ENCODE assay signal across 8 cellular contexts in the genomic region with DNA sequence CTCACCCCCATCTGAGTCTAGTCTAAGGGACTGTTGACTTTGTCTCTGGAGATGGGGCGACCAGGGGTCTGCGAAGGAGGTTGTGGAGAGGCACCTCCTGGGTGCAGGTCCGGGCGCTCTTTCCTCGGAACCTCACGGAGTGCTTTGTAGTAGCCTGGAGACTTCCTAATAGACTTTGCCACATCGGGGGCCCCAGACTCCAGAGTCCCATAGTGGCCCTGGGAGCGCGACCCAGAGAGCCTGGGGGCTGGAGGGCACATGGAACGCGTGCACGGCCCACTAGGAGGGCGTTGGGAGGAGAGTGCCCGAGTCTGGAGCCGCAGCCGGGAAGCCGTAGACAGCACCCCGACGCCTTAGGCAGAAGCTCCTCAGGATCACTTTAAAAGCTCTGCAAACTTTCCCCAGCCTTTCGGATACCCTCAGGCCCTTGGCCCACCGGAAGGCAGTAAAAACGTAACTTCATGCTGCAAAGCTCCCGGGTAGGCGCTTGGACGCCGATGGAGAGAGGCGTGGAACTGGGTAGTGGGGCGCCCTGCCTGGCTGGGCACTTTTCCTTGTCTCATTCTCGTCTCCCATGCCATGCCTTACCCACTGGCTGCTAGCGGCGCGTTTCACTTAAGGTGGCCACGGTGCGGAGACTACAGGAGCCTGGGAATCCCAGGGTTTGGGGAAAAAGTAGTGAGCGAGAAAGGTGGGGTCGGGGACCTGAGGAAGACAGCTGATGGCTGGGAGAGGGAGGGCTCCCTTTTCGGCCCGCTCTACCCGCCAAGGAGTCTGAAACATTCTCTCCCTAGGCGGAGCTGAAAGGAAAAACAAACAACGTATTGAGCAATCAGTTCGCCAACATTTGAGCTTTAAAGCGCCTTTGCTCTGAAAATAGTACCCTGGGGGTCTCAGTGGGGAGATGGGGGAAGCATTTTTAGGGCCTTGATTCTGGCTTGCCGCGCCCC.
DNase-seq lines count a peak whose midpoint lies in the region; ATAC-seq and TF ChIP-seq lines count a peak whose summit lies in the region.

No MANE protein-coding gene starts in this region.

- DNase-seq in DMS79 treated with DMSO at 0.1 percent for 48 hours (lab: John Stamatoyannopoulos, UW): peak; percentile 56
- no peak for DNase-seq in RWPE2 (ENCODE audit: low spot score)
- peak in 1 of 5 donors; percentile 35 for DNase-seq in heart left ventricle
- DNase-seq in psoas muscle: peak; percentile 27 to 48
- no peak for DNase-seq in stimulated activated CD4-positive, alpha-beta T cell treated with anti-CD3 and anti-CD28 coated beads, Interleukin-15, amount 100 ng/mL, for 24 hours
- DNase-seq in putamen (ENCODE audit: low spot score): no peak

- H3K9me3 ChIP-seq in RWPE2 (ENCODE audit: severe bottlenecking) (no peaks in the 10 kb centered on the region), heart left ventricle (no peaks in the 10 kb centered on the region), psoas muscle (no peaks in the 10 kb centered on the region)

- ATAC-seq in RWPE2 (ENCODE audit: low read depth): peak; percentile 63
- peak; percentile 10 to 41 (median 18) for ATAC-seq in heart left ventricle
- peak; percentile 22 to 56 (median 42) for ATAC-seq in psoas muscle
- no peak for ATAC-seq in GM18907 (IDR thresholded peaks at IDR 0.05; ENCODE audit: unreplicated experiment)
- ATAC-seq in HG03280 (IDR thresholded peaks at IDR 0.05; ENCODE audit: unreplicated experiment): no peak

- no peak for TF ChIP-seq POLR2A in heart left ventricle (IDR thresholded peaks at IDR 0.05)

- H3K27me3 ChIP-seq in RWPE2 (ENCODE audit: insufficient read depth, poor library complexity, severe bottlenecking) (peaks cover 22% of the 10 kb centered on the region), heart left ventricle (peaks cover 51 to 80% (median 63%) of the 10 kb centered on the region in 9 donors), psoas muscle (ENCODE audit: insufficient read depth in 3 of 3, low read length in 2 of 3) (peaks cover 0 to 77% (median 36%) of the 10 kb centered on the region in 3 donors)

- peak overlapping the region; percentile 45 for H3K27ac ChIP-seq in RWPE2 (ENCODE audit: poor library complexity, severe bottlenecking)
- peak overlapping the region in 1 of 12 donors; percentile 97 for H3K27ac ChIP-seq in heart left ventricle
- no peak overlapping the region for H3K27ac ChIP-seq in psoas muscle

- H3K4me1 ChIP-seq in RWPE2 (ENCODE audit: insufficient read depth, poor library complexity, severe bottlenecking): peaks cover 10% of the 10 kb centered on the region
- H3K4me1 ChIP-seq in heart left ventricle: peaks cover 0 to 43% (median 25%) of the 10 kb centered on the region in 12 donors
- peaks cover 16% of the 10 kb centered on the region for H3K4me1 ChIP-seq in psoas muscle

- H3K4me3 ChIP-seq in RWPE2 (ENCODE audit: severe bottlenecking) (peak overlapping the region; percentile 26), heart left ventricle (peak overlapping the region; percentile 27 to 66 (median 52)), psoas muscle (peak overlapping the region; percentile 66)

- TF ChIP-seq CTCF in RWPE2 (IDR thresholded peaks at IDR 0.05; ENCODE audit: poor library complexity, severe bottlenecking) (no peak), heart left ventricle (IDR thresholded peaks at IDR 0.05) (no peak), psoas muscle (IDR thresholded peaks at IDR 0.05) (no peak)

- 5 to 9% (median 7%) methylated on average over 29 to 45 of the region's 45 CpGs for WGBS in heart left ventricle, 4 donors
- WGBS in psoas muscle, 3 donors: 21 to 35% (median 23%) methylated on average over 44 to 45 of the region's 45 CpGs

- intact Hi-C loops in heart left ventricle (cut with DNase I): loop anchor here in 8 of 10 donors (2.0 to 10.0 kb wide), 10 partner anchors 129 to 1271 kb away; a partner anchor contains a TSS
- intact Hi-C loops in psoas muscle (cut with DNase I): loop anchor here (5.0 to 10.0 kb wide), 5 partner anchors 139 to 1268 kb away; a partner anchor contains a TSS

- no peaks in the 10 kb centered on the region for H3K36me3 ChIP-seq in RWPE2 (ENCODE audit: low read depth)
- H3K36me3 ChIP-seq in heart left ventricle: peaks cover 0 to 8% (median 3%) of the 10 kb centered on the region in 9 donors
- H3K36me3 ChIP-seq in psoas muscle (ENCODE audit: insufficient read depth in 1 of 2, low read depth in 1 of 2): peaks cover 0 to 2% of the 10 kb centered on the region in 2 donors

Comparison
In these comparisons a context has a peak if more than half of its experiments do, and no peak if none do; other contexts are left out.
1. DNase-seq: peak in DMS79 treated with DMSO at 0.1 percent for 48 hours (single experiment) and psoas muscle (2 of 2); none in RWPE2 (single experiment), stimulated activated CD4-positive, alpha-beta T cell treated with anti-CD3 and anti-CD28 coated beads, Interleukin-15, amount 100 ng/mL, for 24 hours (single experiment) and putamen (single experiment).
2. ATAC-seq: peak in RWPE2 (single experiment), heart left ventricle (4 of 4) and psoas muscle (4 of 4); none in GM18907 (single experiment) and HG03280 (single experiment).
3. Peak in every context shown above with its lines, with median percentiles within 50 percentile points of each other: H3K4me3 ChIP-seq.